1 cellular context compared by ENCODE assay signal in the genomic region with DNA sequence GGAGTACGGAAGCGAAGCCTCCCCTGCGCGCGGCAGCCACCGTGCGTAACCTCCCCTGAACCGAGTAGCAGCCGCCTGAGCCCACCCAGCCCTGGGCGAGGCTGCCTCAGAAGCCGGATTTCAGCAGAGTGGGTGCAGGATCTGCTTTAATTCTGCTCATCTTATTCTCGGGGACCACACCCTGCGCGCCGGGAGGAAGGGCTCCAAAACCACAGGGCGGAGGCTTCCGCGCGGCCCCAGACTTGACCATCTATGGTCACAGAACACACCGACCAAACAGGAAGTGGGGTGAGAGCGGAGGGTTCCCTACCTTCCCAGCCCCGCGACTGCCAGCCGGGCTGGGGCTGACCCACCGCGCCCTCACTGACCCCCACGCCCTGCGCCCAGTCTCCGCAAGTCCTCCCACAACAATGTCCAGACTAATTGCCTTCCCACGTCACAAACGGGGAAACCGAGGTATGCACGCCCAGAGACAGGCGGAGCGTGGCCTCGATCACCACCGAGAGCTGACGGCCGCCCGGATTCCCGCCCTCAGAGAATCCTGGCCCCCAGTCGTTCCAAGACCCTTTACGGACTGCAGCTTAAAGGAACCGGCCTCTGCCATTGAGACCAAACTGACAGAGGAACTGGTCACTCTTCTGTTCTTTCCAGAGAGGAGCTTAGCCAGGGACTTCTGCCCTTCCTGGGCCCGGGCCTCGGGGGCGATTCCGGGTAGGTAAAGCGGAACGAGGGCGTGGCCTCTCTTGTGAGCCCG.
TF ChIP-seq lines count a peak whose summit lies in the region.

No MANE protein-coding gene starts in this region.

TF ChIP-seq in HepG2, 621 proteins besides CTCF, POLR2A, EP300 and RAD21 (continued from another document and continues in another):
- TF ChIP-seq, protein P1, sequence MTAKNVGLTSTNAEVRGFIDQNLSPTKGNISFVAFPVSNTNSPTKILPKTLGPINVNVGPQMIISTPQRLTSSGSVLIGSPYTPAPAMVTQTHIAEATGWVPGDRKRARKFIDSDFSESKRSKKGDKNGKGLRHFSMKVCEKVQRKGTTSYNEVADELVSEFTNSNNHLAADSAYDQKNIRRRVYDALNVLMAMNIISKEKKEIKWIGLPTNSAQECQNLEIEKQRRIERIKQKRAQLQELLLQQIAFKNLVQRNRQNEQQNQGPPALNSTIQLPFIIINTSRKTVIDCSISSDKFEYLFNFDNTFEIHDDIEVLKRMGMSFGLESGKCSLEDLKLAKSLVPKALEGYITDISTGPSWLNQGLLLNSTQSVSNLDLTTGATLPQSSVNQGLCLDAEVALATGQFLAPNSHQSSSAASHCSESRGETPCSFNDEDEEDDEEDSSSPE (CRISPR knock-in tag; IDR thresholded peaks at IDR 0.05) = peak; percentile 71; the same call in 1 of the 2 replicates
- TF ChIP-seq MEIS2 (CRISPR knock-in tag; IDR thresholded peaks at IDR 0.05) = peak; percentile 8; the same call in 1 of the 2 replicates
- no peak for TF ChIP-seq NCOA5 (CRISPR knock-in tag; IDR thresholded peaks at IDR 0.05)
- TF ChIP-seq, protein P2, sequence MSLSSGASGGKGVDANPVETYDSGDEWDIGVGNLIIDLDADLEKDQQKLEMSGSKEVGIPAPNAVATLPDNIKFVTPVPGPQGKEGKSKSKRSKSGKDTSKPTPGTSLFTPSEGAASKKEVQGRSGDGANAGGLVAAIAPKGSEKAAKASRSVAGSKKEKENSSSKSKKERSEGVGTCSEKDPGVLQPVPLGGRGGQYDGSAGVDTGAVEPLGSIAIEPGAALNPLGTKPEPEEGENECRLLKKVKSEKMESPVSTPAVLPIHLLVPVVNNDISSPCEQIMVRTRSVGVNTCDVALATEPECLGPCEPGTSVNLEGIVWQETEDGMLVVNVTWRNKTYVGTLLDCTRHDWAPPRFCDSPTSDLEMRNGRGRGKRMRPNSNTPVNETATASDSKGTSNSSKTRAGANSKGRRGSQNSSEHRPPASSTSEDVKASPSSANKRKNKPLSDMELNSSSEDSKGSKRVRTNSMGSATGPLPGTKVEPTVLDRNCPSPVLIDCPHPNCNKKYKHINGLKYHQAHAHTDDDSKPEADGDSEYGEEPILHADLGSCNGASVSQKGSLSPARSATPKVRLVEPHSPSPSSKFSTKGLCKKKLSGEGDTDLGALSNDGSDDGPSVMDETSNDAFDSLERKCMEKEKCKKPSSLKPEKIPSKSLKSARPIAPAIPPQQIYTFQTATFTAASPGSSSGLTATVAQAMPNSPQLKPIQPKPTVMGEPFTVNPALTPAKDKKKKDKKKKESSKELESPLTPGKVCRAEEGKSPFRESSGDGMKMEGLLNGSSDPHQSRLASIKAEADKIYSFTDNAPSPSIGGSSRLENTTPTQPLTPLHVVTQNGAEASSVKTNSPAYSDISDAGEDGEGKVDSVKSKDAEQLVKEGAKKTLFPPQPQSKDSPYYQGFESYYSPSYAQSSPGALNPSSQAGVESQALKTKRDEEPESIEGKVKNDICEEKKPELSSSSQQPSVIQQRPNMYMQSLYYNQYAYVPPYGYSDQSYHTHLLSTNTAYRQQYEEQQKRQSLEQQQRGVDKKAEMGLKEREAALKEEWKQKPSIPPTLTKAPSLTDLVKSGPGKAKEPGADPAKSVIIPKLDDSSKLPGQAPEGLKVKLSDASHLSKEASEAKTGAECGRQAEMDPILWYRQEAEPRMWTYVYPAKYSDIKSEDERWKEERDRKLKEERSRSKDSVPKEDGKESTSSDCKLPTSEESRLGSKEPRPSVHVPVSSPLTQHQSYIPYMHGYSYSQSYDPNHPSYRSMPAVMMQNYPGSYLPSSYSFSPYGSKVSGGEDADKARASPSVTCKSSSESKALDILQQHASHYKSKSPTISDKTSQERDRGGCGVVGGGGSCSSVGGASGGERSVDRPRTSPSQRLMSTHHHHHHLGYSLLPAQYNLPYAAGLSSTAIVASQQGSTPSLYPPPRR (CRISPR knock-in tag; IDR thresholded peaks at IDR 0.05; ENCODE audit: borderline replicate concordance) = 0 out of 2 replicates have a peak, but pooled peaks have one; percentile 35
- no peak for TF ChIP-seq ZNF564 (CRISPR knock-in tag; IDR thresholded peaks at IDR 0.05)
- no peak for TF ChIP-seq ARNT (IDR thresholded peaks at IDR 0.05)
- TF ChIP-seq, protein P3, sequence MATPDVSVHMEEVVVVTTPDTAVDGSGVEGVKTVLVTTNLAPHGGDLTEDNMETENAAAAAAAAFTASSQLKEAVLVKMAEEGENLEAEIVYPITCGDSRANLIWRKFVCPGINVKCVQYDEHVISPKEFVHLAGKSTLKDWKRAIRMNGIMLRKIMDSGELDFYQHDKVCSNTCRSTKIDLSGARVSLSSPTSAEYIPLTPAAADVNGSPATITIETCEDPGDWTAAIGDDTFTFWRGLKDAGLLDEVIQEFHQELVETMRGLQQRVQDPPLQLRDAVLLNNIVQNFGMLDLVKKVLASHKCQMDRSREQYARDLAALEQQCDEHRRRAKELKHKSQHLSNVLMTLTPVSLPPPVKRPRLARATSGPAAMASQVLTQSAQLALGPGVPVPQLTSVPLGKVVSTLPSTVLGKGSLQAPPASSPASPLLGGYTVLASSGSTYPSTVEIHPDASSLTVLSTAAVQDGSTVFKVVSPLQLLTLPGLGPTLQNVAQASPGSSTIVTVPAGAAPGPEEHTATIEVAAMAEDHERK (CRISPR knock-in tag; IDR thresholded peaks at IDR 0.05; ENCODE audit: low read depth) = no peak
- TF ChIP-seq, protein P4, sequence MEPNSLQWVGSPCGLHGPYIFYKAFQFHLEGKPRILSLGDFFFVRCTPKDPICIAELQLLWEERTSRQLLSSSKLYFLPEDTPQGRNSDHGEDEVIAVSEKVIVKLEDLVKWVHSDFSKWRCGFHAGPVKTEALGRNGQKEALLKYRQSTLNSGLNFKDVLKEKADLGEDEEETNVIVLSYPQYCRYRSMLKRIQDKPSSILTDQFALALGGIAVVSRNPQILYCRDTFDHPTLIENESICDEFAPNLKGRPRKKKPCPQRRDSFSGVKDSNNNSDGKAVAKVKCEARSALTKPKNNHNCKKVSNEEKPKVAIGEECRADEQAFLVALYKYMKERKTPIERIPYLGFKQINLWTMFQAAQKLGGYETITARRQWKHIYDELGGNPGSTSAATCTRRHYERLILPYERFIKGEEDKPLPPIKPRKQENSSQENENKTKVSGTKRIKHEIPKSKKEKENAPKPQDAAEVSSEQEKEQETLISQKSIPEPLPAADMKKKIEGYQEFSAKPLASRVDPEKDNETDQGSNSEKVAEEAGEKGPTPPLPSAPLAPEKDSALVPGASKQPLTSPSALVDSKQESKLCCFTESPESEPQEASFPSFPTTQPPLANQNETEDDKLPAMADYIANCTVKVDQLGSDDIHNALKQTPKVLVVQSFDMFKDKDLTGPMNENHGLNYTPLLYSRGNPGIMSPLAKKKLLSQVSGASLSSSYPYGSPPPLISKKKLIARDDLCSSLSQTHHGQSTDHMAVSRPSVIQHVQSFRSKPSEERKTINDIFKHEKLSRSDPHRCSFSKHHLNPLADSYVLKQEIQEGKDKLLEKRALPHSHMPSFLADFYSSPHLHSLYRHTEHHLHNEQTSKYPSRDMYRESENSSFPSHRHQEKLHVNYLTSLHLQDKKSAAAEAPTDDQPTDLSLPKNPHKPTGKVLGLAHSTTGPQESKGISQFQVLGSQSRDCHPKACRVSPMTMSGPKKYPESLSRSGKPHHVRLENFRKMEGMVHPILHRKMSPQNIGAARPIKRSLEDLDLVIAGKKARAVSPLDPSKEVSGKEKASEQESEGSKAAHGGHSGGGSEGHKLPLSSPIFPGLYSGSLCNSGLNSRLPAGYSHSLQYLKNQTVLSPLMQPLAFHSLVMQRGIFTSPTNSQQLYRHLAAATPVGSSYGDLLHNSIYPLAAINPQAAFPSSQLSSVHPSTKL (CRISPR knock-in tag; IDR thresholded peaks at IDR 0.05) = no peak
- no peak for TF ChIP-seq FIP1L1 (IDR thresholded peaks at IDR 0.05; ENCODE audit: borderline replicate concordance, insufficient read depth, low read depth, low read length)
- TF ChIP-seq POLR2G (IDR thresholded peaks at IDR 0.05; ENCODE audit: low read depth, low read length) = peak; percentile 90
- TF ChIP-seq, protein P5, sequence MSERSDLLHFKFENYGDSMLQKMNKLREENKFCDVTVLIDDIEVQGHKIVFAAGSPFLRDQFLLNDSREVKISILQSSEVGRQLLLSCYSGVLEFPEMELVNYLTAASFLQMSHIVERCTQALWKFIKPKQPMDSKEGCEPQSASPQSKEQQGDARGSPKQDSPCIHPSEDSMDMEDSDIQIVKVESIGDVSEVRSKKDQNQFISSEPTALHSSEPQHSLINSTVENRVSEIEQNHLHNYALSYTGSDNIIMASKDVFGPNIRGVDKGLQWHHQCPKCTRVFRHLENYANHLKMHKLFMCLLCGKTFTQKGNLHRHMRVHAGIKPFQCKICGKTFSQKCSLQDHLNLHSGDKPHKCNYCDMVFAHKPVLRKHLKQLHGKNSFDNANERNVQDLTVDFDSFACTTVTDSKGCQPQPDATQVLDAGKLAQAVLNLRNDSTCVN (CRISPR knock-in tag; IDR thresholded peaks at IDR 0.05; ENCODE audit: borderline replicate concordance) = peak; percentile 51
- TF ChIP-seq CBX1 (IDR thresholded peaks at IDR 0.05; ENCODE audit: low read depth) = no peak
- TF ChIP-seq HDAC2 (CRISPR knock-in tag; IDR thresholded peaks at IDR 0.05) = no peak; the same call in 1 of the 2 replicates
- TF ChIP-seq NCOA2 (CRISPR knock-in tag; IDR thresholded peaks at IDR 0.05) = peak; percentile 39
- TF ChIP-seq, protein P6, sequence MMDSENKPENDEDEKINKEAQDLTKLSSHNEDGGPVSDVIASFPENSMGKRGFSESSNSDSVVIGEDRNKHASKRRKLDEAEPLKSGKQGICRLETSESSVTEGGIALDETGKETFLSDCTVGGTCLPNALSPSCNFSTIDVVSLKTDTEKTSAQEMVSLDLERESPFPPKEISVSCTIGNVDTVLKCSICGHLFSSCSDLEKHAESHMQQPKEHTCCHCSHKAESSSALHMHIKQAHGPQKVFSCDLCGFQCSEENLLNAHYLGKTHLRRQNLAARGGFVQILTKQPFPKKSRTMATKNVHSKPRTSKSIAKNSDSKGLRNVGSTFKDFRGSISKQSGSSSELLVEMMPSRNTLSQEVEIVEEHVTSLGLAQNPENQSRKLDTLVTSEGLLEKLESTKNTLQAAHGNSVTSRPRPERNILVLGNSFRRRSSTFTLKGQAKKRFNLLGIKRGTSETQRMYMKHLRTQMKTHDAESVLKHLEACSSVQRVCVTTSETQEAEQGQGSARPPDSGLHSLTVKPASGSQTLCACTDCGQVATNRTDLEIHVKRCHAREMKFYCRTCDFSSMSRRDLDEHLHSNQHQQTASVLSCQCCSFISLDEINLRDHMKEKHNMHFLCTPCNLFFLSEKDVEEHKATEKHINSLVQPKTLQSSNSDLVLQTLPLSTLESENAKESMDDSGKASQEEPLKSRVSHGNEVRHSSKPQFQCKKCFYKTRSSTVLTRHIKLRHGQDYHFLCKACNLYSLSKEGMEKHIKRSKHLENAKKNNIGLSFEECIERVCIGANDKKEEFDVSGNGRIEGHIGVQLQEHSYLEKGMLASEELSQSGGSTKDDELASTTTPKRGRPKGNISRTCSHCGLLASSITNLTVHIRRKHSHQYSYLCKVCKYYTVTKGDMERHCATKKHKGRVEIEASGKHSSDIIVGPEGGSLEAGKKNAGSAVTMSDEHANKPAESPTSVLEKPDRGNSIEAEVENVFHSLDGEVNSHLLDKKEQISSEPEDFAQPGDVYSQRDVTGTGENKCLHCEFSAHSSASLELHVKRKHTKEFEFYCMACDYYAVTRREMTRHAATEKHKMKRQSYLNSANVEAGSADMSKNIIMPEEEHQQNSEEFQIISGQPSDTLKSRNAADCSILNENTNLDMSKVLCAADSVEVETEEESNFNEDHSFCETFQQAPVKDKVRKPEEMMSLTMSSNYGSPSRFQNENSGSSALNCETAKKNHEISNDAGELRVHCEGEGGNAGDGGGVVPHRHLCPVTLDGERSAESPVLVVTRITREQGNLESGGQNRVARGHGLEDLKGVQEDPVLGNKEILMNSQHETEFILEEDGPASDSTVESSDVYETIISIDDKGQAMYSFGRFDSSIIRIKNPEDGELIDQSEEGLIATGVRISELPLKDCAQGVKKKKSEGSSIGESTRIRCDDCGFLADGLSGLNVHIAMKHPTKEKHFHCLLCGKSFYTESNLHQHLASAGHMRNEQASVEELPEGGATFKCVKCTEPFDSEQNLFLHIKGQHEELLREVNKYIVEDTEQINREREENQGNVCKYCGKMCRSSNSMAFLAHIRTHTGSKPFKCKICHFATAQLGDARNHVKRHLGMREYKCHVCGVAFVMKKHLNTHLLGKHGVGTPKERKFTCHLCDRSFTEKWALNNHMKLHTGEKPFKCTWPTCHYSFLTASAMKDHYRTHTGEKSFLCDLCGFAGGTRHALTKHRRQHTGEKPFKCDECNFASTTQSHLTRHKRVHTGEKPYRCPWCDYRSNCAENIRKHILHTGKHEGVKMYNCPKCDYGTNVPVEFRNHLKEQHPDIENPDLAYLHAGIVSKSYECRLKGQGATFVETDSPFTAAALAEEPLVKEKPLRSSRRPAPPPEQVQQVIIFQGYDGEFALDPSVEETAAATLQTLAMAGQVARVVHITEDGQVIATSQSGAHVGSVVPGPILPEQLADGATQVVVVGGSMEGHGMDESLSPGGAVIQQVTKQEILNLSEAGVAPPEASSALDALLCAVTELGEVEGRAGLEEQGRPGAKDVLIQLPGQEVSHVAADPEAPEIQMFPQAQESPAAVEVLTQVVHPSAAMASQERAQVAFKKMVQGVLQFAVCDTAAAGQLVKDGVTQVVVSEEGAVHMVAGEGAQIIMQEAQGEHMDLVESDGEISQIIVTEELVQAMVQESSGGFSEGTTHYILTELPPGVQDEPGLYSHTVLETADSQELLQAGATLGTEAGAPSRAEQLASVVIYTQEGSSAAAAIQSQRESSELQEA (CRISPR knock-in tag; IDR thresholded peaks at IDR 0.05; ENCODE audit: not compliant biosample characterization) = no peak
